In the genomic region with DNA sequence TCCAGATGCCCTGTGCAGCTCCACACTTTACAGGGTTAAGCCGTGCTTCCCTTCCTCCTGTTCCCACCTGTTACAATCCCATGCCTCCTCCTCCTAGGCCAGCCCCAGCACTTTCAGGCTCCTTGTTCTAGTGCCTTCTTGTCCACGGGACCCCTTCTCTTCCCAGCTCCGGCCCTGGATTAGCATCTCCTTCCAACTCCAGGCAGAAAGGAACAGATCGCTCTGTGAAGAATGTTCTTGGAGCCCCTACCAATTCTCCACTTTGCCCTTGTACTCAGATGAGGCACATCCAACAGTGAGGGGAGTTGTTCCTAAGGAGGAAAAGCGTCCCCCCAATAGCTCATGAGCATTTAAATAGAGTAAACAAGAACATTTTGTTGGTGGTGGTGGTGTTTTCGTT, we compare ENCODE assay signal across 15 cellular contexts.
DNase-seq lines count a peak whose midpoint lies in the region; ATAC-seq and TF ChIP-seq lines count a peak whose summit lies in the region.
"Had no signal": no experiment of that assay in that cellular context is flagged by ENCODE, and none has a peak within 500 bp of the region (broad histone marks: within the 10 kb centered on the region; RNA-seq: fewer than 3 reads in every experiment).

No MANE protein-coding gene starts in this region.

- peak overlapping the region; percentile 64 to 72 for H3K27ac Mint-ChIP-seq in stimulated activated naive CD8-positive, alpha-beta T cell treated with anti-CD3 and anti-CD28 coated beads, Interleukin-15, amount 100 ng/mL, for 72 hours
- H3K27ac Mint-ChIP-seq in activated naive CD4-positive, alpha-beta T cell treated with anti-CD3 and anti-CD28 coated beads, Interleukin-2, amount 10 ng/mL, durations not matched to agents 7 days and 5 days: no peak overlapping the region
- H3K27ac Mint-ChIP-seq: CD8-positive, alpha-beta T cell had no signal

- H3K4me3 Mint-ChIP-seq in stimulated activated naive CD8-positive, alpha-beta T cell treated with anti-CD3 and anti-CD28 coated beads, Interleukin-15, amount 100 ng/mL, for 72 hours: peak overlapping the region in 1 of 2 donors; percentile 16
- no peak overlapping the region for H3K4me3 Mint-ChIP-seq in activated naive CD4-positive, alpha-beta T cell treated with anti-CD3 and anti-CD28 coated beads, Interleukin-2, amount 10 ng/mL, durations not matched to agents 7 days and 5 days
- H3K4me3 Mint-ChIP-seq: CD8-positive, alpha-beta T cell had no signal

- no peak overlapping the region for H3K4me3 ChIP-seq in KMS-11 (IDR thresholded peaks at IDR 0.05; ENCODE audit: insufficient read depth, low read depth, low read length)
- H3K4me3 ChIP-seq: BLaER1, PC-9 had no signal

- peaks cover 58% of the 10 kb centered on the region for H3K4me1 Mint-ChIP-seq in stimulated activated naive CD8-positive, alpha-beta T cell treated with anti-CD3 and anti-CD28 coated beads, Interleukin-15, amount 100 ng/mL, for 72 hours
- peaks cover 9% of the 10 kb centered on the region for H3K4me1 Mint-ChIP-seq in activated naive CD4-positive, alpha-beta T cell treated with anti-CD3 and anti-CD28 coated beads, Interleukin-2, amount 10 ng/mL, durations not matched to agents 7 days and 5 days

- H3K27me3 Mint-ChIP-seq in stimulated activated naive CD8-positive, alpha-beta T cell treated with anti-CD3 and anti-CD28 coated beads, Interleukin-15, amount 100 ng/mL, for 72 hours: peaks cover 13% of the 10 kb centered on the region
- peaks cover 33% of the 10 kb centered on the region for H3K27me3 Mint-ChIP-seq in activated naive CD4-positive, alpha-beta T cell treated with anti-CD3 and anti-CD28 coated beads, Interleukin-2, amount 10 ng/mL, durations not matched to agents 7 days and 5 days

- no peak overlapping the region for H2AFZ ChIP-seq in KMS-11 (ENCODE audit: low read depth)
- H2AFZ ChIP-seq: PC-9 had no signal

- H3K4me2 ChIP-seq in KMS-11: no peak overlapping the region
- H3K4me2 ChIP-seq: BLaER1, PC-9 had no signal

- DNase-seq in amygdala (lab: John Stamatoyannopoulos, UW) (peak in 29 of 56 donors; percentile 11 to 74 (median 41)), globus pallidus (ENCODE audit: low spot score) (peak; percentile 77), NCI-H446 treated with DMSO at 0.1 percent for 48 hours (lab: John Stamatoyannopoulos, UW) (no peak), COLO668 (lab: John Stamatoyannopoulos, UW; ENCODE audit: unreplicated experiment) (no peak)
- no peak for DNase-seq in stimulated activated naive CD8-positive, alpha-beta T cell treated with anti-CD3 and anti-CD28 coated beads, Interleukin-15, amount 100 ng/mL, for 72 hours
- no peak for DNase-seq in activated naive CD4-positive, alpha-beta T cell treated with anti-CD3 and anti-CD28 coated beads, Interleukin-2, amount 10 ng/mL, durations not matched to agents 7 days and 5 days
- DNase-seq: CD8-positive, alpha-beta T cell; DMS79; NCI-H1417; NCI-H2029; NCI-H2171; PC-9 had no signal

- H3K9ac ChIP-seq in KMS-11: no peak overlapping the region
- H3K9ac ChIP-seq: BLaER1 had no signal

- no peaks in the 10 kb centered on the region for H3K27me3 ChIP-seq in KMS-11 (ENCODE audit: insufficient read depth, low read depth)
- H3K27me3 ChIP-seq: BLaER1 had no signal

- peak overlapping the region; percentile 9; the same call in 1 of the 2 replicates for H3K27ac ChIP-seq in KMS-11
- H3K27ac ChIP-seq: BLaER1, HL-60, PC-9 had no signal

- CTCF ChIA-PET in activated naive CD4-positive, alpha-beta T cell treated with anti-CD3 and anti-CD28 coated beads, Interleukin-2, amount 10 ng/mL, durations not matched to agents 7 days and 5 days (lab: Charles Lee): interaction anchor here (0.7 to 1.4 kb wide), 3 partner anchors 18 to 51 kb away, joined by 3 read pairs; no protein-coding TSS in a partner anchor

- H3K36me3 Mint-ChIP-seq in activated naive CD4-positive, alpha-beta T cell treated with anti-CD3 and anti-CD28 coated beads, Interleukin-2, amount 10 ng/mL, durations not matched to agents 7 days and 5 days: peaks cover 7% of the 10 kb centered on the region
- H3K36me3 Mint-ChIP-seq: CD8-positive, alpha-beta T cell had no signal

- TF ChIP-seq CTCF in KMS-11 (conservative IDR thresholded peaks at IDR 0.05; ENCODE audit: low read depth, low read length): no peak

- H3K9me3 Mint-ChIP-seq in stimulated activated naive CD8-positive, alpha-beta T cell treated with anti-CD3 and anti-CD28 coated beads, Interleukin-15, amount 100 ng/mL, for 72 hours: peaks cover 23 to 26% of the 10 kb centered on the region in 2 donors
- peaks cover 4% of the 10 kb centered on the region for H3K9me3 Mint-ChIP-seq in activated naive CD4-positive, alpha-beta T cell treated with anti-CD3 and anti-CD28 coated beads, Interleukin-2, amount 10 ng/mL, durations not matched to agents 7 days and 5 days

- peaks cover 18% of the 10 kb centered on the region; the same call in 1 of the 2 replicates for H3K79me2 ChIP-seq in KMS-11 (ENCODE audit: insufficient read depth, low read depth)

- no peaks in the 10 kb centered on the region for H4K20me1 ChIP-seq in KMS-11 (ENCODE audit: insufficient read depth)
- H4K20me1 ChIP-seq: BLaER1 had no signal

- peaks cover 17% of the 10 kb centered on the region; the same call in 1 of the 2 replicates for H3K36me3 ChIP-seq in KMS-11 (ENCODE audit: insufficient read depth)

- H3K4me1 ChIP-seq in KMS-11 (ENCODE audit: low read depth, poor library complexity, severe bottlenecking): peaks cover 77% of the 10 kb centered on the region

- ATAC-seq in stimulated activated naive CD8-positive, alpha-beta T cell treated with anti-CD3 and anti-CD28 coated beads, Interleukin-15, amount 100 ng/mL, for 72 hours: no peak

Comparison
In these comparisons a context has a peak if more than half of its experiments do, and no peak if none do; other contexts are left out.
1. DNase-seq: peak in amygdala (29 of 56) and globus pallidus (single experiment); none in stimulated activated naive CD8-positive, alpha-beta T cell treated with anti-CD3 and anti-CD28 coated beads, Interleukin-15, amount 100 ng/mL, for 72 hours (0 of 2), NCI-H446 treated with DMSO at 0.1 percent for 48 hours (single experiment), COLO668 (single experiment) and activated naive CD4-positive, alpha-beta T cell treated with anti-CD3 and anti-CD28 coated beads, Interleukin-2, amount 10 ng/mL, durations not matched to agents 7 days and 5 days (single experiment).